21 cellular contexts compared by ENCODE assay signal in the genomic region with DNA sequence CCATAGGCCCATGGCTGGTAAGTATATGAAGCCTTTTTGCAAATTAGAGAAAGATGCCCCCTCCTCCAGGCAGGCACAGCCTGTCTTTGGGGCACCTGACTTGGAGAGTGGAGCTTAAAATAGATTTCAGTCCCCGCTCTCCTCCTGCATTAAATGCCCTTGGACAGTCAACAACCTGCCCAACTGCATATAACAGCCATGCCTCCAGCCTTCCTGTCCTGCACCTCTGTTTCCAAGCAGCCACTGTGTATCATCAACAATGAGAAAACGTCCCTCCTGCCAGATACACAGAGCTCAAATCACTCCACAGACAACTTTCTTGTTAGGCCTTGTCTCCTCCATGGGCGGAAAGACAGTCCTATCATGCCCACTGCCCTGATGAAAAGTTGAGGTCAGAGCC. TPM values are rescaled to one million over a fixed set of nuclear protein-coding genes. Genes with fewer than 3 reads are reported as not detected.
DNase-seq lines count a peak whose midpoint lies in the region; ATAC-seq, FAIRE-seq and TF ChIP-seq lines count a peak whose summit lies in the region.
"Had no signal": no experiment of that assay in that cellular context is flagged by ENCODE, and none has a peak within 500 bp of the region (broad histone marks: within the 10 kb centered on the region; RNA-seq: fewer than 3 reads in every experiment).

No MANE protein-coding gene starts in this region.

- H2AFZ ChIP-seq in HepG2 (ENCODE audit: low read length) = no peak overlapping the region

- H3K4me1 ChIP-seq in HepG2 (ENCODE audit: insufficient read depth, low read length) (no peaks in the 10 kb centered on the region), right lobe of liver (peaks cover 0 to 13% (median 4%) of the 10 kb centered on the region in 4 donors)

- 9% methylated on average over 3 of the region's 3 CpGs for WGBS in HepG2 (ENCODE audit: low lambda C conversion rate)
- WGBS in right lobe of liver (ENCODE audit: insufficient coverage, low coverage, low lambda C conversion rate, missing lambda C conversion rate) = 38% methylated on average over 2 of the region's 3 CpGs

- H3K9me3 ChIP-seq in HepG2 (ENCODE audit: low read length) (no peaks in the 10 kb centered on the region), right lobe of liver (no peaks in the 10 kb centered on the region)

- TF ChIP-seq EP300 in HepG2 (IDR thresholded peaks at IDR 0.05; ENCODE audit: low read depth in 2 of 2, low read length in 2 of 2) = no peak
- no peak for TF ChIP-seq EP300 in HepG2 (CRISPR knock-in tag; IDR thresholded peaks at IDR 0.05; ENCODE audit: borderline replicate concordance)

- no peak overlapping the region for H3K27ac Mint-ChIP-seq in neural crest cell (ENCODE audit: unreplicated experiment)
- H3K27ac Mint-ChIP-seq: CD14-positive monocyte; CD8-positive, alpha-beta T cell; H9; IgD-negative memory B cell had no signal

- no peak overlapping the region for H3K4me3 ChIP-seq in HepG2 (replicated peaks in 1 of 3; ENCODE audit: insufficient read depth in 1 of 3, low read depth in 2 of 3, low read length in 3 of 3)
- H3K4me3 ChIP-seq in right lobe of liver = no peak overlapping the region
- H3K4me3 ChIP-seq: GM12878 had no signal

- peaks cover 86% of the 10 kb centered on the region for H3K27me3 Mint-ChIP-seq in neural crest cell (ENCODE audit: low read depth)

- no peaks in the 10 kb centered on the region for H3K79me2 ChIP-seq in HepG2 (ENCODE audit: insufficient read depth, low read length)

- H4K20me1 ChIP-seq in HepG2 (ENCODE audit: insufficient read depth, low read length) = peaks cover 8% of the 10 kb centered on the region; the same call in 1 of the 2 replicates

- H3K36me3 Mint-ChIP-seq in neural crest cell (ENCODE audit: low read depth) = no peaks in the 10 kb centered on the region
- H3K36me3 Mint-ChIP-seq: CD8-positive, alpha-beta T cell; IgD-negative memory B cell had no signal

- H3K4me2 ChIP-seq in HepG2 (ENCODE audit: low read depth, low read length) = no peak overlapping the region

- peak overlapping the region; percentile 1 for H3K4me3 Mint-ChIP-seq in neural crest cell
- H3K4me3 Mint-ChIP-seq: CD8-positive, alpha-beta T cell; H9; IgD-negative memory B cell had no signal

- H3K9me3 Mint-ChIP-seq in neural crest cell = no peaks in the 10 kb centered on the region
- H3K9me3 Mint-ChIP-seq: CD8-positive, alpha-beta T cell; H9; IgD-negative memory B cell had no signal

- no peak for FAIRE-seq in HepG2 (lab: Jason Lieb, UNC)
- FAIRE-seq: D721Med, GM12878, GM18507 had no signal

- no TSS peak for BruUV-seq in HepG2 (replicated peaks; lab: Mats Ljungman, UMichigan)

- TF ChIP-seq CTCF in HepG2 (CRISPR knock-in tag; IDR thresholded peaks at IDR 0.05) (no peak), right lobe of liver (IDR thresholded peaks at IDR 0.05) (no peak), neural crest cell (conservative IDR thresholded peaks at IDR 0.05) (no peak)

- ATAC-seq in HepG2 (no peak), right lobe of liver (no peak), GM19035 (IDR thresholded peaks at IDR 0.05; ENCODE audit: unreplicated experiment) (no peak), GM21423 (IDR thresholded peaks at IDR 0.05; ENCODE audit: unreplicated experiment) (no peak)
- ATAC-seq: CD8-positive, alpha-beta T cell; GM12878 had no signal

- H3K27ac ChIP-seq in HepG2 (ENCODE audit: extremely low read length, insufficient read depth, low read length) = no peak overlapping the region
- no peak overlapping the region for H3K27ac ChIP-seq in right lobe of liver
- H3K27ac ChIP-seq: 22Rv1 had no signal

- H3K27me3 ChIP-seq in HepG2 (ENCODE audit: control insufficient read depth in 1 of 2, insufficient read depth in 2 of 2, low read length in 2 of 2) (peaks cover 41 to 74% of the 10 kb centered on the region in 2 experiments), right lobe of liver (peaks cover 0 to 17% of the 10 kb centered on the region in 2 donors)

- no peaks in the 10 kb centered on the region for H3K36me3 ChIP-seq in HepG2 (replicated peaks in 1 of 2; ENCODE audit: control insufficient read depth in 1 of 2, insufficient read depth in 2 of 2, low read length in 2 of 2)
- H3K36me3 ChIP-seq in right lobe of liver = no peaks in the 10 kb centered on the region

- no peak overlapping the region for H3K9ac ChIP-seq in HepG2 (ENCODE audit: insufficient read depth, low read depth, low read length)

- in situ Hi-C loops in HepG2 (cut with HindIII; ENCODE audit: extremely low pct_ligation_motif_present, low pct_unique_long_range_greater_than_20kb) = no loop called here

- TF ChIP-seq POLR2A in HepG2 (IDR thresholded peaks at IDR 0.05; ENCODE audit: insufficient read depth in 1 of 2, low read depth in 2 of 2, low read length in 2 of 2) (no peak), right lobe of liver (IDR thresholded peaks at IDR 0.05) (no peak)

- TF ChIP-seq RAD21 in HepG2 (CRISPR knock-in tag; IDR thresholded peaks at IDR 0.05) = no peak

- H3K4me1 Mint-ChIP-seq in neural crest cell = peaks cover 4% of the 10 kb centered on the region

- CTCF ChIA-PET in HepG2 (lab: Yijun Ruan, JAX; ENCODE audit: low intra/inter-chr PET ratio, low total read pairs) = interaction anchor here (1.2 kb wide), 1 partner anchor 20 kb away, joined by 3 read pairs; no protein-coding TSS in a partner anchor

- DNase-seq in DMS153 (lab: John Stamatoyannopoulos, UW) (peak; percentile 39), DMS153 treated with DMSO at 0.1 percent for 48 hours (lab: John Stamatoyannopoulos, UW; ENCODE audit: unreplicated experiment) (no peak), HepG2 (ENCODE audit: low spot score) (no peak), right lobe of liver (no peak), neural crest cell (ENCODE audit: low read depth, low spot score) (no peak)
- DNase-seq: CD8-positive, alpha-beta T cell; COR-L47; GOT3; H9 had no signal

- POLR2A ChIA-PET in HepG2 (lab: Yijun Ruan, JAX) = no interaction called here

- intact Hi-C loops in HepG2 (cut with micrococcal nuclease; ENCODE audit: unreplicated experiment) = no loop called here
- intact Hi-C loops in right lobe of liver (cut with DNase I) = loop anchor here in 1 of 2 donors (10.0 kb wide), 1 partner anchor 50 kb away; no protein-coding TSS in a partner anchor

TF ChIP-seq in HepG2, 621 proteins besides CTCF, POLR2A, EP300 and RAD21:
- no peak for TF ChIP-seq ZNF510 (CRISPR knock-in tag; IDR thresholded peaks at IDR 0.05; ENCODE audit: low read depth)
- no peak for TF ChIP-seq ZFP36L2 (CRISPR knock-in tag; IDR thresholded peaks at IDR 0.05)
- TF ChIP-seq, protein P1, sequence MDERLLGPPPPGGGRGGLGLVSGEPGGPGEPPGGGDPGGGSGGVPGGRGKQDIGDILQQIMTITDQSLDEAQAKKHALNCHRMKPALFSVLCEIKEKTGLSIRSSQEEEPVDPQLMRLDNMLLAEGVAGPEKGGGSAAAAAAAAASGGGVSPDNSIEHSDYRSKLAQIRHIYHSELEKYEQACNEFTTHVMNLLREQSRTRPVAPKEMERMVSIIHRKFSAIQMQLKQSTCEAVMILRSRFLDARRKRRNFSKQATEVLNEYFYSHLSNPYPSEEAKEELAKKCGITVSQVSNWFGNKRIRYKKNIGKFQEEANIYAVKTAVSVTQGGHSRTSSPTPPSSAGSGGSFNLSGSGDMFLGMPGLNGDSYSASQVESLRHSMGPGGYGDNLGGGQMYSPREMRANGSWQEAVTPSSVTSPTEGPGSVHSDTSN (CRISPR knock-in tag; IDR thresholded peaks at IDR 0.05) = no peak
- TF ChIP-seq SSRP1 (CRISPR knock-in tag; IDR thresholded peaks at IDR 0.05) = no peak
- no peak for TF ChIP-seq MTERF4 (CRISPR knock-in tag; IDR thresholded peaks at IDR 0.05)
- no peak for TF ChIP-seq KLF16 (CRISPR knock-in tag; IDR thresholded peaks at IDR 0.05)
- 0 out of 2 replicates have a peak, but pooled peaks have one; percentile 14 for TF ChIP-seq ZNF629 (CRISPR knock-in tag; conservative IDR thresholded peaks at IDR 0.05)

RNA-seq across cellular contexts. Expression of gene CDH22, which starts 3.4 kb away (rescaled TPM):
- total RNA-seq in HepG2 (2016; rRNA removed; fragmentation: Illumina TruSeq; extraction: Trizol) = not detected in 2 replicates
- total RNA-seq in HepG2 (2016; cell fraction: cytosol; rRNA removed; fragmentation: Illumina TruSeq; extraction: Trizol; ENCODE audit: low read depth) = not detected in 2 replicates
- not detected in 2 replicates for total RNA-seq in HepG2 (2016; cell fraction: insoluble cytoplasmic fraction; rRNA removed; fragmentation: Illumina TruSeq; extraction: Trizol)
- not detected in 2 replicates for total RNA-seq in HepG2 (2016; cell fraction: membrane; rRNA removed; fragmentation: Illumina TruSeq; extraction: Trizol)
- total RNA-seq in HepG2 (2016; cell fraction: nucleus; rRNA removed; fragmentation: Illumina TruSeq; extraction: Trizol) = not detected in 2 replicates
- polyA plus RNA-seq in HepG2 (2011; rRNA removed) = not detected in 2 replicates
- not detected in 2 replicates for polyA plus RNA-seq in HepG2 (2011; cell fraction: cytosol; rRNA removed)
- polyA plus RNA-seq in HepG2 (2011; cell fraction: nucleus; rRNA removed) = 0.10 TPM in 1 of 2 replicates, not detected in the other
- polyA plus RNA-seq in HepG2 (2012) = not detected in 2 replicates
- polyA plus RNA-seq in HepG2 (2016; cell fraction: cytosol; fragmentation: Illumina TruSeq; extraction: Trizol; ENCODE audit: low read depth) = not detected in 2 replicates
- polyA plus RNA-seq in HepG2 (2016; cell fraction: insoluble cytoplasmic fraction; fragmentation: Illumina TruSeq; extraction: Trizol; ENCODE audit: low read depth) = not detected in 2 replicates
- polyA plus RNA-seq in HepG2 (2016; cell fraction: membrane; fragmentation: Illumina TruSeq; extraction: Trizol; ENCODE audit: low read depth) = not detected in 2 replicates
- polyA plus RNA-seq in HepG2 (2016; cell fraction: nucleus; fragmentation: Illumina TruSeq; extraction: Trizol; ENCODE audit: insufficient read depth, low read depth) = not detected in 2 replicates
- 0.04 TPM in 1 of 2 replicates, not detected in the other for polyA minus RNA-seq in HepG2 (2011; rRNA and poly(A)+ RNA removed; ENCODE audit: low replicate concordance)
- polyA minus RNA-seq in HepG2 (2011; cell fraction: cytosol; rRNA and poly(A)+ RNA removed) = not detected in 2 replicates
- polyA minus RNA-seq in HepG2 (2011; cell fraction: nucleus; rRNA and poly(A)+ RNA removed) = not detected in 2 replicates
- total RNA-seq in right lobe of liver = not detected
- 0.09 TPM in 1 of 2 replicates, not detected in the other for total RNA-seq in neural crest cell
- total RNA-seq: A673; CD8-positive, alpha-beta T cell; G401; GM12878; H9; HT-29 had no signal
- polyA plus RNA-seq: BJ, CD14-positive monocyte, GM12878, IgD-negative memory B cell had no signal
